ENCODE assay signal across 14 cellular contexts in the genomic region with DNA sequence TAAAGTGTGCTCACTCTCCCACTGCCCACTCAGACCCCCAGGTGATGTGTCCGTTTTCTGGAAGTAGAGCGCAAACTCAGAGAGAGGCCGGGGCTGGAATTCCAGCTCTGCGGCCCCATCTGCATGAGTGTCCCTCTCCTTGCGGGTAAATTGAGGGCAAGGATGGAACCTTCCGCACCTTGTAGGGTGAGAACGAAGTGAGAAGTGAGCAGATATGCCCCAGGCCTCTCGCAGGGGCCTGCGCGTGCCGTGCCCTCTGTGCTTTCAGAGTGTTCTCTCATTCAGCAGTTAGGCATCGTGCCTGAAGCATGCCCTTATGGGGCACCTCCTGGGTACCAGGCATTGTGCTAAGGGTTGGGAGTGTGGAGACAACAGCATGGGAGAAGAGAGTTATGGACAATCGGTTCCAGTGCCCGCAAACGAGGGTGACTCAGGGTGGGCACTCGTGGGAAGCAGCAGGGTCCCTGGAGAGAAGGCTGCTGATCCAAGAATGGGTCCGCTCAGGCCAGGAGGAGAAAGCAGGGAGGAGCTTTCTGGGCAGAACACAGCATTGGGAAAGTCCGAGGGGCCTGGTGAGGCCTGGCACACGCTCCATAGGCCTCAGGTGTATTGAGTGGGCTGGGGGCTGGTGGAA. TPM values are rescaled to one million over a fixed set of nuclear protein-coding genes. Genes with fewer than 3 reads are reported as not detected.
A peak's percentile ranks its signal among the peaks of the same experiment; 100 is the strongest.
DNase-seq lines count a peak whose midpoint lies in the region; ATAC-seq and TF ChIP-seq lines count a peak whose summit lies in the region.
"Had no signal": no experiment of that assay in that cellular context is flagged by ENCODE, and none has a peak within 500 bp of the region (broad histone marks: within the 10 kb centered on the region; RNA-seq: fewer than 3 reads in every experiment).

No MANE protein-coding gene starts in this region.

- H3K9me3 Mint-ChIP-seq in stimulated activated naive CD8-positive, alpha-beta T cell treated with anti-CD3 and anti-CD28 coated beads, Interleukin-15, Interleukin-2, amounts not matched to agents 100 ng/mL and 50 ng/mL, for 24 hours: no peaks in the 10 kb centered on the region
- no peaks in the 10 kb centered on the region for H3K9me3 Mint-ChIP-seq in stimulated activated naive CD8-positive, alpha-beta T cell treated with anti-CD3 and anti-CD28 coated beads, Interleukin-15, amount 100 ng/mL, for 72 hours
- no peaks in the 10 kb centered on the region for H3K9me3 Mint-ChIP-seq in WTC11

- no peak overlapping the region for H3K18ac ChIP-seq in mesenchymal stem cell (ENCODE audit: low read depth in 1 of 2, low read length in 2 of 2)

- H3K27me3 ChIP-seq in lower lobe of right lung (ENCODE audit: low read depth): no peaks in the 10 kb centered on the region
- H3K27me3 ChIP-seq in psoas muscle (ENCODE audit: insufficient read depth in 3 of 3, low read length in 2 of 3): no peaks in the 10 kb centered on the region
- H3K27me3 ChIP-seq in mesenchymal stem cell (ENCODE audit: control insufficient read depth in 1 of 2, insufficient read depth in 1 of 2, low read length in 2 of 2): no peaks in the 10 kb centered on the region
- H3K27me3 ChIP-seq: SJCRH30, suprapubic skin had no signal

- peak overlapping the region in 1 of 2 experiments; percentile 22 for H3K14ac ChIP-seq in mesenchymal stem cell (ENCODE audit: low read length in 2 of 2)

- intact Hi-C loops in lower lobe of right lung (cut with DNase I): no loop called here
- intact Hi-C loops in psoas muscle (cut with DNase I): no loop called here

- H3K36me3 Mint-ChIP-seq in stimulated activated naive CD8-positive, alpha-beta T cell treated with anti-CD3 and anti-CD28 coated beads, Interleukin-15, Interleukin-2, amounts not matched to agents 100 ng/mL and 50 ng/mL, for 24 hours (ENCODE audit: low read depth): peaks cover 5% of the 10 kb centered on the region
- H3K36me3 Mint-ChIP-seq in WTC11: peaks cover 18% of the 10 kb centered on the region; the same call in 1 of the 2 replicates

- H2BK120ac ChIP-seq in mesenchymal stem cell (ENCODE audit: low read depth, low read length): no peak overlapping the region

- no peak overlapping the region for H2BK5ac ChIP-seq in mesenchymal stem cell (ENCODE audit: low read depth, low read length, poor library complexity, severe bottlenecking)

- peaks cover 75% of the 10 kb centered on the region for H3K4me1 Mint-ChIP-seq in stimulated activated naive CD8-positive, alpha-beta T cell treated with anti-CD3 and anti-CD28 coated beads, Interleukin-15, Interleukin-2, amounts not matched to agents 100 ng/mL and 50 ng/mL, for 24 hours (ENCODE audit: low read depth)
- H3K4me1 Mint-ChIP-seq in stimulated activated naive CD8-positive, alpha-beta T cell treated with anti-CD3 and anti-CD28 coated beads, Interleukin-15, amount 100 ng/mL, for 72 hours: peaks cover 85% of the 10 kb centered on the region
- H3K4me1 Mint-ChIP-seq in WTC11: peaks cover 49% of the 10 kb centered on the region

- H3K4me3 ChIP-seq in lower lobe of right lung: no peak overlapping the region
- no peak overlapping the region for H3K4me3 ChIP-seq in psoas muscle
- no peak overlapping the region for H3K4me3 ChIP-seq in mesenchymal stem cell (ENCODE audit: insufficient read depth in 1 of 2, low read depth in 1 of 2, low read length in 2 of 2)
- H3K4me3 ChIP-seq: SJCRH30, suprapubic skin had no signal

- 94 to 96% (median 95%) methylated on average over 19 of the region's 19 CpGs for whole genome bisulfite sequencing in psoas muscle, 3 donors
- WGBS in mesenchymal stem cell: 97% methylated on average over 19 of the region's 19 CpGs

- no peak overlapping the region for H4K91ac ChIP-seq in mesenchymal stem cell (ENCODE audit: low read length)

- no peak overlapping the region for H2AK5ac ChIP-seq in mesenchymal stem cell (ENCODE audit: low read length, severe bottlenecking)

- H3K9ac ChIP-seq in mesenchymal stem cell (ENCODE audit: low read length): no peak overlapping the region

- no peaks in the 10 kb centered on the region for H3K27me3 Mint-ChIP-seq in stimulated activated naive CD8-positive, alpha-beta T cell treated with anti-CD3 and anti-CD28 coated beads, Interleukin-15, Interleukin-2, amounts not matched to agents 100 ng/mL and 50 ng/mL, for 24 hours
- H3K27me3 Mint-ChIP-seq in stimulated activated naive CD8-positive, alpha-beta T cell treated with anti-CD3 and anti-CD28 coated beads, Interleukin-15, amount 100 ng/mL, for 72 hours: no peaks in the 10 kb centered on the region
- no peaks in the 10 kb centered on the region for H3K27me3 Mint-ChIP-seq in WTC11 (ENCODE audit: low read depth)

- no peak overlapping the region for H3K4ac ChIP-seq in mesenchymal stem cell (ENCODE audit: low read depth in 1 of 2, low read length in 2 of 2)

- no peaks in the 10 kb centered on the region for H3K9me3 ChIP-seq in lower lobe of right lung
- H3K9me3 ChIP-seq in psoas muscle: no peaks in the 10 kb centered on the region
- H3K9me3 ChIP-seq in mesenchymal stem cell (ENCODE audit: control insufficient read depth, low read length): no peaks in the 10 kb centered on the region
- H3K9me3 ChIP-seq: SJCRH30, suprapubic skin had no signal

- H2BK15ac ChIP-seq in mesenchymal stem cell (ENCODE audit: low read depth, poor library complexity, severe bottlenecking): no peak overlapping the region

- CTCF ChIA-PET in WTC11 (lab: Charles Lee): interaction anchor here (1.6 kb wide), 1 partner anchor 18 kb away, joined by 4 read pairs; no protein-coding TSS in a partner anchor

- TF ChIP-seq CTCF in WTC11 (IDR thresholded peaks at IDR 0.05): no peak
- no peak for TF ChIP-seq CTCF in lower lobe of right lung (IDR thresholded peaks at IDR 0.05)
- TF ChIP-seq CTCF in psoas muscle (IDR thresholded peaks at IDR 0.05): no peak

- peak overlapping the region; percentile 58 for H3K27ac Mint-ChIP-seq in stimulated activated naive CD8-positive, alpha-beta T cell treated with anti-CD3 and anti-CD28 coated beads, Interleukin-15, Interleukin-2, amounts not matched to agents 100 ng/mL and 50 ng/mL, for 24 hours
- H3K27ac Mint-ChIP-seq in stimulated activated naive CD8-positive, alpha-beta T cell treated with anti-CD3 and anti-CD28 coated beads, Interleukin-15, amount 100 ng/mL, for 72 hours: peak overlapping the region in 1 of 2 donors; percentile 50
- H3K27ac Mint-ChIP-seq in WTC11: peak overlapping the region; percentile 88; the same call in 1 of the 2 replicates

- H3K4me3 Mint-ChIP-seq in stimulated activated naive CD8-positive, alpha-beta T cell treated with anti-CD3 and anti-CD28 coated beads, Interleukin-15, Interleukin-2, amounts not matched to agents 100 ng/mL and 50 ng/mL, for 24 hours: no peak overlapping the region
- H3K4me3 Mint-ChIP-seq in stimulated activated naive CD8-positive, alpha-beta T cell treated with anti-CD3 and anti-CD28 coated beads, Interleukin-15, amount 100 ng/mL, for 72 hours: peak overlapping the region in 1 of 2 donors; percentile 5
- H3K4me3 Mint-ChIP-seq in WTC11: no peak overlapping the region

- no peak overlapping the region for H3K23ac ChIP-seq in mesenchymal stem cell (ENCODE audit: low read length in 2 of 2)

- H4K8ac ChIP-seq in mesenchymal stem cell (ENCODE audit: low read length): no peak overlapping the region

- H3K4me1 ChIP-seq in lower lobe of right lung (peaks cover 87% of the 10 kb centered on the region), psoas muscle (peaks cover 3% of the 10 kb centered on the region), mesenchymal stem cell (ENCODE audit: control insufficient read depth, insufficient read depth, low read depth, low read length) (peaks cover 22% of the 10 kb centered on the region)
- H3K4me1 ChIP-seq: SJCRH30 had no signal

- no peak for ATAC-seq in stimulated activated naive CD8-positive, alpha-beta T cell treated with anti-CD3 and anti-CD28 coated beads, Interleukin-15, amount 100 ng/mL, for 72 hours
- ATAC-seq in WTC11 (no peak), lower lobe of right lung (no peak), psoas muscle (no peak), GM18520 (IDR thresholded peaks at IDR 0.05; ENCODE audit: unreplicated experiment) (no peak)

- no peak for DNase-seq in stimulated activated naive CD8-positive, alpha-beta T cell treated with anti-CD3 and anti-CD28 coated beads, Interleukin-15, amount 100 ng/mL, for 72 hours
- DNase-seq in WTC11 (ENCODE audit: low spot score): no peak
- DNase-seq in lower lobe of right lung: no peak
- no peak for DNase-seq in NCI-H524 treated with DMSO at 0.1 percent for 48 hours (lab: John Stamatoyannopoulos, UW)
- no peak for DNase-seq in psoas muscle
- no peak for DNase-seq in mesenchymal stem cell
- DNase-seq: AML-193, foreskin fibroblast, NCI-H1436 treated with DMSO at 0.1 percent for 48 hours, NCI-H345, SJCRH30 had no signal

- H3K36me3 ChIP-seq in lower lobe of right lung (peaks cover 6% of the 10 kb centered on the region), psoas muscle (ENCODE audit: insufficient read depth in 1 of 2, low read depth in 1 of 2) (no peaks in the 10 kb centered on the region), mesenchymal stem cell (ENCODE audit: control insufficient read depth in 1 of 2, insufficient read depth in 2 of 2, low read depth in 1 of 2, low read length in 2 of 2) (peaks cover 7% of the 10 kb centered on the region in 2 experiments)
- H3K36me3 ChIP-seq: SJCRH30 had no signal

- H2BK12ac ChIP-seq in mesenchymal stem cell (ENCODE audit: low read length in 2 of 2): no peak overlapping the region

- H3K79me1 ChIP-seq in mesenchymal stem cell (replicated peaks; ENCODE audit: low read length, poor library complexity, severe bottlenecking): peaks cover 53% of the 10 kb centered on the region

- H3K4me2 ChIP-seq in mesenchymal stem cell (ENCODE audit: low read length, poor library complexity, severe bottlenecking): no peak overlapping the region

- H2AFZ ChIP-seq in mesenchymal stem cell (ENCODE audit: low read depth, low read length): no peak overlapping the region

- H3K27ac ChIP-seq in lower lobe of right lung: peak overlapping the region; percentile 57
- no peak overlapping the region for H3K27ac ChIP-seq in psoas muscle
- no peak overlapping the region for H3K27ac ChIP-seq in mesenchymal stem cell (ENCODE audit: low read length, poor library complexity, severe bottlenecking)
- H3K27ac ChIP-seq: SJCRH30, suprapubic skin had no signal

- POLR2A ChIA-PET in WTC11 (lab: Charles Lee): interaction anchor here (0.7 to 1.0 kb wide), 2 partner anchors 23 to 60 kb away, joined by 5 to 9 read pairs; no protein-coding TSS in a partner anchor

TF ChIP-seq in WTC11, 78 proteins besides CTCF, POLR2A, EP300 and RAD21 (continues in another document):
- TF ChIP-seq TP53 (CRISPR knock-in tag; IDR thresholded peaks at IDR 0.05) (no peak), TCF7 (CRISPR knock-in tag; IDR thresholded peaks at IDR 0.05; ENCODE audit: low read depth) (no peak)
- TF ChIP-seq, protein P1, sequence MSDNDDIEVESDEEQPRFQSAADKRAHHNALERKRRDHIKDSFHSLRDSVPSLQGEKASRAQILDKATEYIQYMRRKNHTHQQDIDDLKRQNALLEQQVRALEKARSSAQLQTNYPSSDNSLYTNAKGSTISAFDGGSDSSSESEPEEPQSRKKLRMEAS (CRISPR knock-in tag; IDR thresholded peaks at IDR 0.05): no peak

RNA-seq across cellular contexts. Expression of gene CMIP, which starts 23.8 kb away (rescaled TPM):
- total RNA-seq in WTC11 (2021) (57.0 to 63.7 TPM (median 59.6 TPM) in 3 replicates), lower lobe of right lung (77.4 TPM), psoas muscle (1 to 10 TPM; 4.1 to 8.9 (median 7.8) TPM)
- 1 to 10 TPM; 1.4 to 3.3 (median 2.5) TPM for polyA plus RNA-seq in psoas muscle
- 34.5 TPM for polyA plus RNA-seq in mesenchymal stem cell (2013, experiment 1 of 2)
- polyA plus RNA-seq in mesenchymal stem cell (2013, experiment 2 of 2): 34.1 TPM
